Comparison of ENCODE assay signal across 9 cellular contexts in genomic region chr6:5754904-5755303, GRCh38.
"Had no signal": no experiment of that assay in that cellular context is flagged by ENCODE, and none has a peak within 500 bp of the region (broad histone marks: within the 10 kb centered on the region; RNA-seq: fewer than 3 reads in every experiment).

No MANE protein-coding gene starts in this region.

- H3K27me3 Mint-ChIP-seq: IgD-negative memory B cell had no signal

- H3K9me3 ChIP-seq: HAP-1 had no signal

- H3K9ac ChIP-seq: KMS-11 had no signal

- H3K36me3 ChIP-seq: HAP-1 had no signal

- H3K4me3 ChIP-seq: HAP-1 had no signal

- H3K4me3 Mint-ChIP-seq: HFFc6 had no signal

- ATAC-seq: HCT116 had no signal

- H3K27ac Mint-ChIP-seq: HFFc6, IgD-negative memory B cell had no signal

- DNase-seq: GOT3, H7, HFFc6, KBM-7 had no signal

- H3K4me2 ChIP-seq: KMS-11 had no signal

- H3K27ac ChIP-seq: KMS-11 had no signal

- FAIRE-seq: HTR-8/SVneo had no signal
